27 cellular contexts compared by ENCODE assay signal in the genomic region with DNA sequence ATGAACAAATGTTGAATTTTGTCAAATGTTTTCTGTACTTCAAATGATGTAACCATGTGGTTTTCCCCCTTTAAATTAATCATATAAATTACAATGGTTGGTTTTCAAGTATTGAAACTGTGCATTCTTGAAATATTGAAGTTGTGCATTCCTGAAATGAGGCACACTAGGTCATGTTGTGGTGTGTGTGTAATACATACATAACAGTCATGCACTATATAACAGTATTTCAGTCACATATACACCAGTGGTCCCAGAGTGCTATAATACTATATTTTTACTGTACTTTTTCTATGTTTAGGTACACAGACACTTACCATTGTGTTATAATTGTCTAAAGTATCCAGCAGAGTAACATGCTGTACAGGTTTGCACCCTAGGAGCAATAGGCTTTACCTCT. TPM values are rescaled to one million over a fixed set of nuclear protein-coding genes. Genes with fewer than 3 reads are reported as not detected.
DNase-seq lines count a peak whose midpoint lies in the region; ATAC-seq and TF ChIP-seq lines count a peak whose summit lies in the region.
"Had no signal": no experiment of that assay in that cellular context is flagged by ENCODE, and none has a peak within 500 bp of the region (broad histone marks: within the 10 kb centered on the region; RNA-seq: fewer than 3 reads in every experiment).

No MANE protein-coding gene starts in this region.

- H3K27me3 Mint-ChIP-seq in stimulated activated naive CD8-positive, alpha-beta T cell treated with anti-CD3 and anti-CD28 coated beads, Interleukin-15, amount 100 ng/mL, for 72 hours, result peaks cover 15% of the 10 kb centered on the region

- TF ChIP-seq CTCF in PC-9 (conservative IDR thresholded peaks at IDR 0.05) (no peak), ascending aorta (IDR thresholded peaks at IDR 0.05) (no peak)

- peaks cover 12% of the 10 kb centered on the region; the same call in 1 of the 2 replicates for H3F3A ChIP-seq in PC-9 (ENCODE audit: insufficient read depth, low read depth)

- H3K9me3 ChIP-seq in PC-9 (ENCODE audit: insufficient read depth, low read depth) (no peaks in the 10 kb centered on the region; the same call in 1 of the 2 replicates), ascending aorta (no peaks in the 10 kb centered on the region)
- H3K9me3 ChIP-seq: BE2C, BLaER1 had no signal

- no peaks in the 10 kb centered on the region; the same call in 1 of the 2 replicates for H3K9me2 ChIP-seq in PC-9 (ENCODE audit: insufficient read depth)

- H3K4me3 ChIP-seq in PC-9, result no peak overlapping the region
- no peak overlapping the region for H3K4me3 ChIP-seq in ascending aorta
- H3K4me3 ChIP-seq: BLaER1, GM12878 had no signal

- no peaks in the 10 kb centered on the region for H3K9me3 Mint-ChIP-seq in stimulated activated naive CD8-positive, alpha-beta T cell treated with anti-CD3 and anti-CD28 coated beads, Interleukin-15, amount 100 ng/mL, for 72 hours
- no peaks in the 10 kb centered on the region for H3K9me3 Mint-ChIP-seq in stimulated activated effector memory CD8-positive, alpha-beta T cell treated with anti-CD3 and anti-CD28 coated beads, Interleukin-12 subunit alpha, Interleukin-12 subunit beta, amount 100 ng/mL, for 72 hours
- H3K9me3 Mint-ChIP-seq: CD4-positive, alpha-beta memory T cell; CD4-positive, CD25-positive, alpha-beta regulatory T cell; CD8-positive, alpha-beta memory T cell had no signal

- H3K27ac ChIP-seq in PC-9 (peak overlapping the region; percentile 89), ascending aorta (no peak overlapping the region)
- H3K27ac ChIP-seq: BLaER1 had no signal

- CTCF ChIA-PET in PC-9 (lab: Charles Lee), result no interaction called here

- H3K27me3 ChIP-seq in PC-9 (ENCODE audit: insufficient read depth, low read depth) (no peaks in the 10 kb centered on the region), ascending aorta (no peaks in the 10 kb centered on the region)
- H3K27me3 ChIP-seq: BE2C, BLaER1 had no signal

- H3K4me1 Mint-ChIP-seq in stimulated activated naive CD8-positive, alpha-beta T cell treated with anti-CD3 and anti-CD28 coated beads, Interleukin-15, amount 100 ng/mL, for 72 hours, result peaks cover 6% of the 10 kb centered on the region
- H3K4me1 Mint-ChIP-seq in stimulated activated effector memory CD8-positive, alpha-beta T cell treated with anti-CD3 and anti-CD28 coated beads, Interleukin-12 subunit alpha, Interleukin-12 subunit beta, amount 100 ng/mL, for 72 hours, result peaks cover 4% of the 10 kb centered on the region
- H3K4me1 Mint-ChIP-seq: CD14-positive monocyte; CD4-positive, CD25-positive, alpha-beta regulatory T cell had no signal

- H3K36me3 ChIP-seq in PC-9 (ENCODE audit: low read depth), result no peaks in the 10 kb centered on the region
- no peaks in the 10 kb centered on the region for H3K36me3 ChIP-seq in ascending aorta
- H3K36me3 ChIP-seq: BE2C, BLaER1 had no signal

- no peak overlapping the region for H2AFZ ChIP-seq in PC-9

- H3K27ac Mint-ChIP-seq in stimulated activated naive CD8-positive, alpha-beta T cell treated with anti-CD3 and anti-CD28 coated beads, Interleukin-15, amount 100 ng/mL, for 72 hours, result no peak overlapping the region
- no peak overlapping the region for H3K27ac Mint-ChIP-seq in stimulated activated effector memory CD8-positive, alpha-beta T cell treated with anti-CD3 and anti-CD28 coated beads, Interleukin-12 subunit alpha, Interleukin-12 subunit beta, amount 100 ng/mL, for 72 hours
- H3K27ac Mint-ChIP-seq: CD14-positive monocyte; CD4-positive, alpha-beta memory T cell; CD4-positive, CD25-positive, alpha-beta regulatory T cell; CD8-positive, alpha-beta memory T cell had no signal

- no peaks in the 10 kb centered on the region for H3K79me2 ChIP-seq in PC-9 (ENCODE audit: low read depth)

- no TSS peak for BruUV-seq in PC-9 (replicated peaks; lab: Mats Ljungman, UMichigan)

- POLR2A ChIA-PET in PC-9 (lab: Charles Lee; ENCODE audit: unreplicated experiment), result no interaction called here

- H3K36me3 Mint-ChIP-seq in stimulated activated effector memory CD8-positive, alpha-beta T cell treated with anti-CD3 and anti-CD28 coated beads, Interleukin-12 subunit alpha, Interleukin-12 subunit beta, amount 100 ng/mL, for 72 hours, result no peaks in the 10 kb centered on the region
- H3K36me3 Mint-ChIP-seq: CD14-positive monocyte; CD4-positive, alpha-beta memory T cell; CD4-positive, CD25-positive, alpha-beta regulatory T cell had no signal

- intact Hi-C loops in PC-9 (cut with micrococcal nuclease; ENCODE audit: unreplicated experiment), result no loop called here
- intact Hi-C loops in posterior vena cava (cut with DNase I), result no loop called here
- intact Hi-C loops in ascending aorta (cut with DNase I), result no loop called here

- no peak overlapping the region for H3K4me3 Mint-ChIP-seq in stimulated activated naive CD8-positive, alpha-beta T cell treated with anti-CD3 and anti-CD28 coated beads, Interleukin-15, amount 100 ng/mL, for 72 hours
- no peak overlapping the region for H3K4me3 Mint-ChIP-seq in stimulated activated effector memory CD8-positive, alpha-beta T cell treated with anti-CD3 and anti-CD28 coated beads, Interleukin-12 subunit alpha, Interleukin-12 subunit beta, amount 100 ng/mL, for 72 hours
- H3K4me3 Mint-ChIP-seq: CD14-positive monocyte; CD4-positive, alpha-beta memory T cell; CD4-positive, CD25-positive, alpha-beta regulatory T cell; CD8-positive, alpha-beta memory T cell had no signal

- H3K4me1 ChIP-seq in PC-9 (replicated peaks; ENCODE audit: insufficient read depth) (peaks cover 21% of the 10 kb centered on the region), ascending aorta (no peaks in the 10 kb centered on the region)
- H3K4me1 ChIP-seq: BE2C had no signal

- ATAC-seq in stimulated activated naive CD8-positive, alpha-beta T cell treated with anti-CD3 and anti-CD28 coated beads, Interleukin-15, amount 100 ng/mL, for 72 hours, result peak; percentile 73
- ATAC-seq in stimulated activated naive CD8-positive, alpha-beta T cell treated with anti-CD3 and anti-CD28 coated beads, Interleukin-15, Interleukin-2, amounts not matched to agents 100 U/mL and 50 U/mL, for 24 hours, result no peak
- ATAC-seq in stimulated activated effector memory CD8-positive, alpha-beta T cell treated with anti-CD3 and anti-CD28 coated beads, Interleukin-12 subunit alpha, Interleukin-12 subunit beta, amount 100 ng/mL, for 72 hours, result peak; percentile 91
- ATAC-seq: GM12878 had no signal

- DNase-seq in stimulated activated naive CD8-positive, alpha-beta T cell treated with anti-CD3 and anti-CD28 coated beads, Interleukin-15, amount 100 ng/mL, for 72 hours, result no peak
- DNase-seq in stimulated activated naive CD8-positive, alpha-beta T cell treated with anti-CD3 and anti-CD28 coated beads, Interleukin-15, Interleukin-2, amounts not matched to agents 100 U/mL and 50 U/mL, for 24 hours, result no peak
- no peak for DNase-seq in PC-9
- DNase-seq in stimulated activated effector memory CD8-positive, alpha-beta T cell treated with anti-CD3 and anti-CD28 coated beads, Interleukin-12 subunit alpha, Interleukin-12 subunit beta, amount 100 ng/mL, for 72 hours (ENCODE audit: low spot score in 2 of 2), result peak in 1 of 2 donors; percentile 1
- no peak for DNase-seq in posterior vena cava (ENCODE audit: low spot score)
- DNase-seq in ascending aorta (ENCODE audit: low spot score in 2 of 2), result no peak
- DNase-seq: 8988T; ACHN; BE2C; C1 segment of cervical spinal cord; CD4-positive, alpha-beta memory T cell; CD4-positive, CD25-positive, alpha-beta regulatory T cell; CD8-positive, alpha-beta memory T cell; COR-L47; DMS 273 treated with DMSO at 0.1 percent for 48 hours; DMS153; DMS53; DMS79; DND-41; EL; GDM1 had no signal

- no peaks in the 10 kb centered on the region for H4K20me1 ChIP-seq in PC-9 (ENCODE audit: insufficient read depth)
- H4K20me1 ChIP-seq: BLaER1 had no signal

- no peak overlapping the region for H3K4me2 ChIP-seq in PC-9
- H3K4me2 ChIP-seq: BLaER1 had no signal

RNA-seq across cellular contexts. Expression of a gene that starts 11.0 kb away (rescaled TPM):
- not detected in 2 replicates for total RNA-seq in PC-9 (2021)
- not detected for total RNA-seq in posterior vena cava
- not detected for total RNA-seq in ascending aorta
- total RNA-seq: A673; CD4-positive, alpha-beta memory T cell; CD4-positive, CD25-positive, alpha-beta regulatory T cell; CD8-positive, alpha-beta memory T cell; Daoy; G401; GM12878 had no signal

RNA-seq across cellular contexts. Expression of a gene that starts 16.7 kb away (rescaled TPM):
- total RNA-seq in PC-9 (2021) (not detected in 2 replicates), posterior vena cava (not detected), ascending aorta (not detected)
- total RNA-seq: A673; CD4-positive, alpha-beta memory T cell; CD4-positive, CD25-positive, alpha-beta regulatory T cell; CD8-positive, alpha-beta memory T cell; Daoy; G401; GM12878 had no signal

RNA-seq across cellular contexts. Expression of a gene that starts 25.0 kb away (rescaled TPM):
- total RNA-seq in PC-9 (2021), result not detected in 2 replicates
- total RNA-seq in posterior vena cava, result not detected
- total RNA-seq in ascending aorta, result not detected
- total RNA-seq: A673; CD4-positive, alpha-beta memory T cell; CD4-positive, CD25-positive, alpha-beta regulatory T cell; CD8-positive, alpha-beta memory T cell; Daoy; G401; GM12878 had no signal

RNA-seq across cellular contexts. Expression of a gene that starts 55.3 kb away (rescaled TPM):
- total RNA-seq in PC-9 (2021) (23.4 and 23.9 TPM in 2 replicates), posterior vena cava (10 to 100 TPM; 13.4 to 14.9 TPM), ascending aorta (15.4 TPM)

RNA-seq across cellular contexts. Expression of a gene that starts 55.7 kb away (rescaled TPM):
- total RNA-seq in PC-9 (2021) (24.4 and 33.8 TPM in 2 replicates), posterior vena cava (10 to 100 TPM; 16.5 to 22.3 TPM), ascending aorta (29.5 TPM)
